In genomic region chr3:38133557-38134405, GRCh38 we compare ENCODE assay signal across 1 cellular context.
TF ChIP-seq lines count a peak whose summit lies in the region.

No MANE protein-coding gene starts in this region.

TF ChIP-seq in HepG2, 621 proteins besides CTCF, POLR2A, EP300 and RAD21 (continued from another document and continues in another):
- TF ChIP-seq TERF1 (CRISPR knock-in tag; IDR thresholded peaks at IDR 0.05), result no peak
- TF ChIP-seq ZFP1 (CRISPR knock-in tag; IDR thresholded peaks at IDR 0.05), result peak; percentile 57; the same call in 1 of the 2 replicates
- no peak for TF ChIP-seq ZNF569 (CRISPR knock-in tag; IDR thresholded peaks at IDR 0.05; ENCODE audit: borderline replicate concordance)
- no peak; the same call in 1 of the 2 replicates for TF ChIP-seq ZBTB33 (CRISPR knock-in tag; IDR thresholded peaks at IDR 0.05)
- TF ChIP-seq ZBTB7B (CRISPR knock-in tag; IDR thresholded peaks at IDR 0.05), result peak; percentile 50; the same call in 1 of the 2 replicates
- TF ChIP-seq ZNF451 (CRISPR knock-in tag; IDR thresholded peaks at IDR 0.05), result peak; percentile 57; the same call in 1 of the 2 replicates
- peak; percentile 83 for TF ChIP-seq TGIF2 (CRISPR knock-in tag; IDR thresholded peaks at IDR 0.05)
- peak; percentile 70; the same call in 1 of the 2 replicates for TF ChIP-seq ATF7 (IDR thresholded peaks at IDR 0.05)
- TF ChIP-seq ATF7 (CRISPR knock-in tag; IDR thresholded peaks at IDR 0.05), result peak; percentile 74; the same call in 1 of the 2 replicates
- TF ChIP-seq MNT (IDR thresholded peaks at IDR 0.05), result 0 out of 2 replicates have a peak, but pooled peaks have one; percentile 24
- no peak for TF ChIP-seq ZFP36L1 (CRISPR knock-in tag; IDR thresholded peaks at IDR 0.05)
- TF ChIP-seq ZNF142 (CRISPR knock-in tag; IDR thresholded peaks at IDR 0.05), result no peak
- peak; percentile 83; the same call in 1 of the 2 replicates for TF ChIP-seq ZNF224 (CRISPR knock-in tag; IDR thresholded peaks at IDR 0.05)
- peak; percentile 68; the same call in 1 of the 3 replicates for TF ChIP-seq MXI1 (IDR thresholded peaks at IDR 0.05; ENCODE audit: borderline replicate concordance, low read depth, low read length)
- no peak for TF ChIP-seq ZNF776 (CRISPR knock-in tag; IDR thresholded peaks at IDR 0.05)
- peak; percentile 43; the same call in 1 of the 2 replicates for TF ChIP-seq SOX13 (IDR thresholded peaks at IDR 0.05)
- TF ChIP-seq SOX13 (CRISPR knock-in tag; conservative IDR thresholded peaks at IDR 0.05 in 1 of 2, IDR thresholded peaks at IDR 0.05 in 1 of 2), result peak in 1 of 2 experiments; percentile 89; a peak in 2 of 4 replicates
- no peak for TF ChIP-seq RAD51 (IDR thresholded peaks at IDR 0.05; ENCODE audit: borderline replicate concordance)
- no peak; the same call in 1 of the 2 replicates for TF ChIP-seq SSRP1 (CRISPR knock-in tag; IDR thresholded peaks at IDR 0.05)
- no peak for TF ChIP-seq CENPX (CRISPR knock-in tag; IDR thresholded peaks at IDR 0.05)
- 0 out of 2 replicates have a peak, but pooled peaks have one; percentile 19 for TF ChIP-seq CREB1 (IDR thresholded peaks at IDR 0.05)
- no peak for TF ChIP-seq CREB1 (CRISPR knock-in tag; IDR thresholded peaks at IDR 0.05)
- no peak for TF ChIP-seq SCMH1 (CRISPR knock-in tag; IDR thresholded peaks at IDR 0.05; ENCODE audit: borderline replicate concordance)
- TF ChIP-seq NFATC3 (CRISPR knock-in tag; IDR thresholded peaks at IDR 0.05), result no peak
- no peak for TF ChIP-seq ZBTB37 (CRISPR knock-in tag; IDR thresholded peaks at IDR 0.05)
- peak; percentile 64; the same call in 1 of the 2 replicates for TF ChIP-seq ZNF414 (CRISPR knock-in tag; IDR thresholded peaks at IDR 0.05)
- TF ChIP-seq ZNF207 (IDR thresholded peaks at IDR 0.05; ENCODE audit: borderline replicate concordance), result no peak
- TF ChIP-seq ZNF577 (CRISPR knock-in tag; IDR thresholded peaks at IDR 0.05; ENCODE audit: borderline replicate concordance, low read depth), result no peak
- TF ChIP-seq ZNF761 (CRISPR knock-in tag; conservative IDR thresholded peaks at IDR 0.05), result peak; percentile 84
- no peak for TF ChIP-seq ZNF276 (CRISPR knock-in tag; IDR thresholded peaks at IDR 0.05; ENCODE audit: low read depth)
- 0 out of 2 replicates have a peak, but pooled peaks have one; percentile 54 for TF ChIP-seq ZNF12 (CRISPR knock-in tag; IDR thresholded peaks at IDR 0.05)
- TF ChIP-seq ZNF17 (CRISPR knock-in tag; IDR thresholded peaks at IDR 0.05), result no peak
- no peak for TF ChIP-seq NAIF1 (CRISPR knock-in tag; IDR thresholded peaks at IDR 0.05; ENCODE audit: borderline replicate concordance)
- 0 out of 2 replicates have a peak, but pooled peaks have one; percentile 37 for TF ChIP-seq ETV6 (CRISPR knock-in tag; conservative IDR thresholded peaks at IDR 0.05)
- no peak for TF ChIP-seq CBX2 (IDR thresholded peaks at IDR 0.05; ENCODE audit: low read depth, low read length)
- TF ChIP-seq CBX2 (CRISPR knock-in tag; IDR thresholded peaks at IDR 0.05; ENCODE audit: low read depth), result no peak
- no peak for TF ChIP-seq ZNF251 (CRISPR knock-in tag; IDR thresholded peaks at IDR 0.05)
- peak; percentile 92 for TF ChIP-seq TARDBP (CRISPR knock-in tag; IDR thresholded peaks at IDR 0.05)
- TF ChIP-seq JDP2 (CRISPR knock-in tag; IDR thresholded peaks at IDR 0.05; ENCODE audit: borderline replicate concordance), result no peak
- no peak for TF ChIP-seq ZNF83 (CRISPR knock-in tag; IDR thresholded peaks at IDR 0.05; ENCODE audit: borderline replicate concordance)
- no peak for TF ChIP-seq ZNF510 (CRISPR knock-in tag; IDR thresholded peaks at IDR 0.05; ENCODE audit: low read depth)
- 0 out of 2 replicates have a peak, but pooled peaks have one; percentile 40 for TF ChIP-seq GMEB2 (CRISPR knock-in tag; IDR thresholded peaks at IDR 0.05; ENCODE audit: low read depth)
- TF ChIP-seq TSC22D2 (CRISPR knock-in tag; IDR thresholded peaks at IDR 0.05; ENCODE audit: borderline replicate concordance), result no peak
- TF ChIP-seq TEAD2 (CRISPR knock-in tag; IDR thresholded peaks at IDR 0.05), result no peak
- peak; percentile 71; the same call in 1 of the 2 replicates for TF ChIP-seq ZNF574 (CRISPR knock-in tag; IDR thresholded peaks at IDR 0.05)
- TF ChIP-seq ZEB1 (IDR thresholded peaks at IDR 0.05; ENCODE audit: insufficient replicate concordance, low read depth), result no peak
- 0 out of 2 replicates have a peak, but pooled peaks have one; percentile 25 for TF ChIP-seq SMC3 (IDR thresholded peaks at IDR 0.05; ENCODE audit: low read length)
